9 cellular contexts compared by ENCODE assay signal in the genomic region with DNA sequence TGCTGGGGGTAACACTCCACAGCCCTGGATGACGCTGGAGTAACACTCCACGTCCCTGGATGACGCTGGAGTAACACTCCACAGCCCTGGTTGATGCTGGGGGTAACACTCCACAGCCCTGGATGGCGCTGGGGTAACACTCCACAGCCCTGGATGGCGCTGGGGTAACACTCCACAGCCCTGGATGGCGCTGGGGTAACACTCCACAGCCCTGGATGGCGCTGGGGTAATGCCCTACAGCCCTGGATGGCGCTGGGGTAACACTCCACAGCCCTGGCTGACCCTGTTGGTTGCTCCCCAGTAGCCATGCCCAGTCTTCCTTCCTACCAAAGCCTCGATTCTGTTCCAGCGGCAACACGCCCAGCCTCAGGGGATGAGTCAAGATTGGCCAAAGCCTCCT. TPM values are rescaled to one million over a fixed set of nuclear protein-coding genes. Genes with fewer than 3 reads are reported as not detected.
DNase-seq lines count a peak whose midpoint lies in the region; ATAC-seq, FAIRE-seq and TF ChIP-seq lines count a peak whose summit lies in the region.
"Not testable (repeated sequence)": the region's sequence is repeated elsewhere in the genome, so short reads cannot be mapped to it uniquely, and the experiment has no call there.
"Had no signal": no experiment of that assay in that cellular context is flagged by ENCODE, and none has a peak within 500 bp of the region (broad histone marks: within the 10 kb centered on the region; RNA-seq: fewer than 3 reads in every experiment).

No MANE protein-coding gene starts in this region.

- H3K27ac ChIP-seq in foreskin keratinocyte; small intestine (ENCODE audit: low read depth in 1 of 2, low read length in 1 of 2): not testable (repeated sequence)

- not testable (repeated sequence) for TF ChIP-seq CTCF in GM10266 (IDR thresholded peaks at IDR 0.05; ENCODE audit: control insufficient read depth, insufficient read depth, low read depth, missing control alignments); foreskin keratinocyte (conservative IDR thresholded peaks at IDR 0.05); lower leg skin (IDR thresholded peaks at IDR 0.05)

- peaks cover 37% of the 10 kb centered on the region for H3K27me3 ChIP-seq in foreskin keratinocyte
- not testable (repeated sequence) for H3K27me3 ChIP-seq in small intestine (ENCODE audit: control insufficient read depth in 2 of 2, insufficient read depth in 2 of 2, low read length in 2 of 2)

- DNase-seq in GM10266 (ENCODE audit: extremely low spot score): peak; percentile 65
- peak; percentile 40 for DNase-seq in SK-N-DZ (ENCODE audit: low spot score)
- DNase-seq in activated naive CD8-positive, alpha-beta T cell treated with anti-CD3 and anti-CD28 coated beads, Interleukin-2, amount 50 U/mL, for 16 hours (ENCODE audit: low read depth, low spot score): peak; percentile 25
- not testable (repeated sequence) for DNase-seq in foreskin keratinocyte
- peak; percentile 44 to 94 for DNase-seq in lower leg skin (ENCODE audit: low spot score in 2 of 2)
- peak; percentile 46 for DNase-seq in small intestine
- peak; percentile 52 for DNase-seq in urothelium cell line (ENCODE audit: low spot score)

- ATAC-seq in HG03108 (IDR thresholded peaks at IDR 0.05; ENCODE audit: unreplicated experiment): peak; percentile 63
- peak; percentile 44 for ATAC-seq in foreskin keratinocyte

- not testable (repeated sequence) for TF ChIP-seq POLR2A in lower leg skin (IDR thresholded peaks at IDR 0.05)

- intact Hi-C loops in lower leg skin (cut with DNase I; ENCODE audit: low total_unique reads): not testable (repeated sequence)

- not testable (repeated sequence) for H3K4me1 ChIP-seq in foreskin keratinocyte; small intestine (ENCODE audit: control insufficient read depth in 2 of 2, insufficient read depth in 1 of 2, low read depth in 1 of 2, low read length in 1 of 2)

- not testable (repeated sequence) for H3K9me3 ChIP-seq in small intestine (ENCODE audit: control insufficient read depth, low read depth)

- H3K4me3 ChIP-seq in lower leg skin (ENCODE audit: low read depth, poor library complexity, severe bottlenecking); small intestine (ENCODE audit: low read depth in 1 of 2, low read length in 2 of 2): not testable (repeated sequence)

- FAIRE-seq in small intestine (lab: Jason Lieb, UNC) (peak; percentile 95), urothelium cell line (lab: Jason Lieb, UNC) (peak; percentile 100)

- H3K36me3 ChIP-seq in small intestine (ENCODE audit: control insufficient read depth in 2 of 2, insufficient read depth in 2 of 2, low read length in 2 of 2): not testable (repeated sequence)

- 81 to 85% methylated on average over 8 to 11 of the region's 11 CpGs for WGBS in lower leg skin, 2 donors
- WGBS in small intestine, 3 donors: 83 to 90% (median 85%) methylated on average over 11 of the region's 11 CpGs

RNA-seq across cellular contexts. Expression of a gene that starts 4.7 kb away (rescaled TPM):
- polyA plus RNA-seq in SK-N-DZ (2014; cell fraction: cytosol; rRNA removed): not detected in 2 replicates
- 0.11 TPM in 1 of 2 replicates, not detected in the other for polyA plus RNA-seq in SK-N-DZ (2014; cell fraction: nucleus; rRNA removed)
- total RNA-seq in foreskin keratinocyte (0.04 TPM in 1 of 2 replicates, not detected in the other), lower leg skin (1 to 10 TPM; 2.5 to 3.4 (median 3.0) TPM)
- polyA plus RNA-seq in foreskin keratinocyte (0.03 and 0.07 TPM in 2 replicates), small intestine (1 to 10 TPM in 2 of 3 donors, not detected in 1; 1.4 to 1.6 TPM)
- total RNA-seq: epithelial cell of proximal tubule had no signal

RNA-seq across cellular contexts. Expression of a gene that starts 41.4 kb away (rescaled TPM):
- 7.4 and 8.6 TPM in 2 replicates for polyA plus RNA-seq in SK-N-DZ (2014; cell fraction: cytosol; rRNA removed)
- polyA plus RNA-seq in SK-N-DZ (2014; cell fraction: nucleus; rRNA removed): 37.5 and 47.3 TPM in 2 replicates
- 8.3 and 9.5 TPM in 2 replicates for total RNA-seq in foreskin keratinocyte
- 3.0 and 3.9 TPM in 2 replicates for polyA plus RNA-seq in foreskin keratinocyte
- total RNA-seq in lower leg skin: 10 to 100 TPM; 18.4 to 38.3 (median 34.2) TPM
- polyA plus RNA-seq in small intestine: 10 to 100 TPM in 2 of 3 donors, 1 to 10 TPM in 1; 8.2 to 26.6 (median 16.5) TPM
